In genomic region chr4:109185951-109186350, GRCh38 we compare ENCODE assay signal across 21 cellular contexts.
DNase-seq lines count a peak whose midpoint lies in the region; ATAC-seq, FAIRE-seq and TF ChIP-seq lines count a peak whose summit lies in the region.
"Had no signal": no experiment of that assay in that cellular context is flagged by ENCODE, and none has a peak within 500 bp of the region (broad histone marks: within the 10 kb centered on the region; RNA-seq: fewer than 3 reads in every experiment).

No MANE protein-coding gene starts in this region.

- H3K79me2 ChIP-seq in K562 (ENCODE audit: control insufficient read depth, insufficient read depth, low read length), result peaks cover 21% of the 10 kb centered on the region; the same call in 2 of the 3 replicates

- H3K36me3 Mint-ChIP-seq in neural crest cell (ENCODE audit: low read depth), result peaks cover 9% of the 10 kb centered on the region
- H3K36me3 Mint-ChIP-seq: CD4-positive, CD25-positive, alpha-beta regulatory T cell; CD8-positive, alpha-beta memory T cell had no signal

- no peak for TF ChIP-seq CTCF in K562 (IDR thresholded peaks at IDR 0.05 in 2 of 3, conservative IDR thresholded peaks at IDR 0.05 in 1 of 3; ENCODE audit: insufficient read depth in 2 of 3, low read depth in 1 of 3, low read length in 3 of 3)
- no peak for TF ChIP-seq CTCF in neural crest cell (conservative IDR thresholded peaks at IDR 0.05)

- H3K9me3 Mint-ChIP-seq in neural crest cell, result peaks cover 8% of the 10 kb centered on the region

- H4K20me1 ChIP-seq in K562 (replicated peaks; ENCODE audit: control insufficient read depth, insufficient read depth, low read length), result no peaks in the 10 kb centered on the region

- H3K27ac Mint-ChIP-seq in neural crest cell (ENCODE audit: unreplicated experiment), result peak overlapping the region; percentile 89
- H3K27ac Mint-ChIP-seq: CD4-positive, CD25-positive, alpha-beta regulatory T cell had no signal

- intact Hi-C loops in K562 (cut with micrococcal nuclease), result no loop called here

- POLR2A ChIA-PET in K562 (lab: Yijun Ruan, JAX), result no interaction called here

- H3K4me1 Mint-ChIP-seq in neural crest cell, result peaks cover 52% of the 10 kb centered on the region
- H3K4me1 Mint-ChIP-seq: CD4-positive, CD25-positive, alpha-beta regulatory T cell; CD8-positive, alpha-beta memory T cell had no signal

- H3K9me1 ChIP-seq in K562 (ENCODE audit: control insufficient read depth, insufficient read depth, low read length), result no peaks in the 10 kb centered on the region

- H3K27me3 Mint-ChIP-seq in neural crest cell (ENCODE audit: low read depth), result no peaks in the 10 kb centered on the region

- peak; percentile 70 for FAIRE-seq in K562 (lab: Jason Lieb, UNC)
- FAIRE-seq: A204.1, GM12878, H54 had no signal

- no peaks in the 10 kb centered on the region for H3K36me3 ChIP-seq in HUES64 (ENCODE audit: insufficient read depth, low read length)
- no peaks in the 10 kb centered on the region for H3K36me3 ChIP-seq in K562 (ENCODE audit: control insufficient read depth, insufficient read depth, low read length)
- H3K36me3 ChIP-seq: BE2C had no signal

- H3K9me3 ChIP-seq in HUES64 (ENCODE audit: insufficient read depth, low read depth, low read length), result no peaks in the 10 kb centered on the region
- no peaks in the 10 kb centered on the region for H3K9me3 ChIP-seq in K562 (replicated peaks; ENCODE audit: control insufficient read depth, insufficient read depth, low read depth, low read length)
- H3K9me3 ChIP-seq: BE2C had no signal

- H3K4me1 ChIP-seq in HUES64 (ENCODE audit: insufficient read depth, low read length) (peaks cover 20% of the 10 kb centered on the region), K562 (replicated peaks in 1 of 2; ENCODE audit: control insufficient read depth in 2 of 2, insufficient read depth in 2 of 2, low read length in 2 of 2) (peaks cover 5 to 19% of the 10 kb centered on the region in 2 experiments; a peak in 4 of 5 replicates)
- H3K4me1 ChIP-seq: BE2C had no signal

- peak overlapping the region; percentile 91 for H2AFZ ChIP-seq in K562 (ENCODE audit: low read depth, low read length)

- 54% methylated on average over 7 of the region's 7 CpGs for WGBS in HUES64
- WGBS in K562 (ENCODE audit: insufficient coverage, low coverage, missing lambda C conversion rate), result 23% methylated on average over 7 of the region's 7 CpGs

- H3K4me3 ChIP-seq in HUES64 (ENCODE audit: low read length) (no peak overlapping the region), K562 (no peak overlapping the region)
- H3K4me3 ChIP-seq: GM12878 had no signal

- CTCF ChIA-PET in K562 (lab: Yijun Ruan, JAX; ENCODE audit: low intra/inter-chr PET ratio), result no interaction called here

- H3K27ac ChIP-seq in HUES64 (ENCODE audit: low read depth, low read length) (peak overlapping the region; percentile 51; the same call in 1 of the 2 replicates), K562 (ENCODE audit: extremely low read depth, low read depth, low read length) (peak overlapping the region; percentile 67)

- in situ Hi-C loops in K562 (cut with MboI), result no loop called here

- H3K9ac ChIP-seq in HUES64 (ENCODE audit: low read depth, low read length) (no peak overlapping the region), K562 (ENCODE audit: insufficient read depth in 1 of 2, low read depth in 2 of 2, low read length in 2 of 2) (peak overlapping the region in 1 of 2 experiments; percentile 29; a peak in 3 of 4 replicates)

- H3K27me3 ChIP-seq in HUES64 (ENCODE audit: insufficient read depth, low read length) (no peaks in the 10 kb centered on the region), K562 (ENCODE audit: control insufficient read depth in 2 of 2, insufficient read depth in 2 of 2, low read length in 2 of 2) (no peaks in the 10 kb centered on the region)
- H3K27me3 ChIP-seq: BE2C had no signal

- no peak for TF ChIP-seq POLR2A in K562 (conservative IDR thresholded peaks at IDR 0.05)

- ATAC-seq in K562, result no peak
- ATAC-seq: GM12878 had no signal

- no peak for TF ChIP-seq RAD21 in K562 (CRISPR knock-in tag; conservative IDR thresholded peaks at IDR 0.05 in 1 of 2, IDR thresholded peaks at IDR 0.05 in 1 of 2)

- H3K4me3 Mint-ChIP-seq in neural crest cell, result no peak overlapping the region
- H3K4me3 Mint-ChIP-seq: CD4-positive, CD25-positive, alpha-beta regulatory T cell; CD8-positive, alpha-beta memory T cell had no signal

- DNase-seq in K562 (ENCODE audit: extremely low read depth in 1 of 4, low spot score in 3 of 4), result no peak
- no peak for DNase-seq in neural crest cell (ENCODE audit: low read depth, low spot score)
- DNase-seq in stimulated activated naive CD4-positive, alpha-beta T cell treated with Interleukin-2 at 50 U/mL for 16 hours (lab: John Stamatoyannopoulos, UW), result no peak
- DNase-seq in NCI-H345 (lab: John Stamatoyannopoulos, UW), result no peak
- DNase-seq in stimulated activated CD4-positive, alpha-beta T cell treated with anti-CD3 and anti-CD28 coated beads, Interleukin-15, amount 100 ng/mL, for 24 hours, result no peak
- DNase-seq: ACHN; BE2C; C1 segment of cervical spinal cord; CD4-positive, CD25-positive, alpha-beta regulatory T cell; CD8-positive, alpha-beta memory T cell; COR-L47; DMS 273 treated with DMSO at 0.1 percent for 48 hours; DMS53; DND-41; EL; HCEC 1CT; IMR-90 had no signal

- peak overlapping the region; percentile 58 for H3K4me2 ChIP-seq in K562 (ENCODE audit: insufficient read depth, low read length)

- TSS peak; percentile 69 for BruUV-seq in K562 (replicated peaks; lab: Mats Ljungman, UMichigan)

- TF ChIP-seq EP300 in K562 (IDR thresholded peaks at IDR 0.05; ENCODE audit: low read length), result no peak

TF ChIP-seq in K562, 482 proteins besides CTCF, POLR2A, EP300 and RAD21 (continues in another document):
- TF ChIP-seq ZNF699 (CRISPR knock-in tag; IDR thresholded peaks at IDR 0.05; ENCODE audit: insufficient replicate concordance), result no peak
- TF ChIP-seq MYC (IDR thresholded peaks at IDR 0.05; ENCODE audit: low read depth, low read length), result peak; percentile 89
- no peak for TF ChIP-seq MYC (CRISPR knock-in tag; IDR thresholded peaks at IDR 0.05; ENCODE audit: borderline replicate concordance, low read depth)
- TF ChIP-seq ZNF174 (CRISPR knock-in tag; IDR thresholded peaks at IDR 0.05), result no peak
- TF ChIP-seq ZFP91 (CRISPR knock-in tag; IDR thresholded peaks at IDR 0.05), result no peak
- TF ChIP-seq CBFB (CRISPR knock-in tag; IDR thresholded peaks at IDR 0.05), result no peak
- TF ChIP-seq ARID4B (CRISPR knock-in tag; IDR thresholded peaks at IDR 0.05), result no peak
- no peak for TF ChIP-seq HDGF (IDR thresholded peaks at IDR 0.05)
- TF ChIP-seq ERF (CRISPR knock-in tag; IDR thresholded peaks at IDR 0.05), result no peak
- no peak for TF ChIP-seq TCF7 (IDR thresholded peaks at IDR 0.05; ENCODE audit: borderline replicate concordance)
- TF ChIP-seq TBP (optimal IDR thresholded peaks at IDR 0.05; ENCODE audit: low read depth, low read length), result no peak
- peak; percentile 76 for TF ChIP-seq L3MBTL2 (IDR thresholded peaks at IDR 0.05)
